In genomic region chr3:184710870-184711365, GRCh38 we compare ENCODE assay signal across 1 cellular context.
A peak's percentile ranks its signal among the peaks of the same experiment; 100 is the strongest.
TF ChIP-seq lines count a peak whose summit lies in the region.

No MANE protein-coding gene starts in this region.

TF ChIP-seq in K562, 482 proteins besides CTCF, POLR2A, EP300 and RAD21 (continued from another document):
- 0 out of 2 replicates have a peak, but pooled peaks have one; percentile 66 for TF ChIP-seq FOXP1 (CRISPR knock-in tag; IDR thresholded peaks at IDR 0.05)
- peak in 1 of 2 experiments; percentile 53; a peak in 1 of 4 replicates for TF ChIP-seq RCOR1 (IDR thresholded peaks at IDR 0.05; ENCODE audit: borderline replicate concordance in 1 of 2, low read depth in 2 of 2, low read length in 2 of 2)
- TF ChIP-seq ZBTB43 (CRISPR knock-in tag; IDR thresholded peaks at IDR 0.05): 0 out of 2 replicates have a peak, but pooled peaks have one; percentile 42
- TF ChIP-seq, protein P1, sequence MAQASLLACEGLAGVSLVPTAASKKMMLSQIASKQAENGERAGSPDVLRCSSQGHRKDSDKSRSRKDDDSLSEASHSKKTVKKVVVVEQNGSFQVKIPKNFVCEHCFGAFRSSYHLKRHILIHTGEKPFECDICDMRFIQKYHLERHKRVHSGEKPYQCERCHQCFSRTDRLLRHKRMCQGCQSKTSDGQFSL (CRISPR knock-in tag; IDR thresholded peaks at IDR 0.05): peak; percentile 50; the same call in 1 of the 2 replicates
- TF ChIP-seq, protein P1 (tag; IDR thresholded peaks at IDR 0.05): no peak
- TF ChIP-seq CTBP1 (IDR thresholded peaks at IDR 0.05; ENCODE audit: borderline replicate concordance): peak; percentile 56; the same call in 1 of the 2 replicates
- TF ChIP-seq KDM1A (IDR thresholded peaks at IDR 0.05): peak in 1 of 2 experiments; percentile 22; a peak in 1 of 4 replicates
- peak; percentile 84; the same call in 1 of the 2 replicates for TF ChIP-seq ZNF12 (CRISPR knock-in tag; IDR thresholded peaks at IDR 0.05)
TF ChIP-seq in K562: peak in this region for 8.
